2 cellular contexts compared by ENCODE assay signal in genomic region chr11:67025750-67026149, GRCh38.
TF ChIP-seq lines count a peak whose summit lies in the region.

No MANE protein-coding gene starts in this region.

TF ChIP-seq in HepG2, 621 proteins besides CTCF, POLR2A, EP300 and RAD21:
- peak; percentile 84 for TF ChIP-seq ZNF768 (CRISPR knock-in tag; IDR thresholded peaks at IDR 0.05)
- TF ChIP-seq KMT2B (CRISPR knock-in tag; IDR thresholded peaks at IDR 0.05) = no peak

TF ChIP-seq in K562, 482 proteins besides CTCF, POLR2A, EP300 and RAD21:
- TF ChIP-seq BCOR (IDR thresholded peaks at IDR 0.05) (0 out of 2 replicates have a peak, but pooled peaks have one; percentile 11), FIP1L1 (IDR thresholded peaks at IDR 0.05; ENCODE audit: low read depth, low read length, poor library complexity, severe bottlenecking) (no peak), PTTG1 (tag; IDR thresholded peaks at IDR 0.05; ENCODE audit: low read depth) (no peak), SETDB1 (IDR thresholded peaks at IDR 0.05; ENCODE audit: low read length) (no peak), ZFP36 (IDR thresholded peaks at IDR 0.05; ENCODE audit: low read depth, low read length, partially characterized antibody) (peak; percentile 29), GABPB2 (CRISPR knock-in tag; conservative IDR thresholded peaks at IDR 0.05) (no peak)
